In the genomic region with DNA sequence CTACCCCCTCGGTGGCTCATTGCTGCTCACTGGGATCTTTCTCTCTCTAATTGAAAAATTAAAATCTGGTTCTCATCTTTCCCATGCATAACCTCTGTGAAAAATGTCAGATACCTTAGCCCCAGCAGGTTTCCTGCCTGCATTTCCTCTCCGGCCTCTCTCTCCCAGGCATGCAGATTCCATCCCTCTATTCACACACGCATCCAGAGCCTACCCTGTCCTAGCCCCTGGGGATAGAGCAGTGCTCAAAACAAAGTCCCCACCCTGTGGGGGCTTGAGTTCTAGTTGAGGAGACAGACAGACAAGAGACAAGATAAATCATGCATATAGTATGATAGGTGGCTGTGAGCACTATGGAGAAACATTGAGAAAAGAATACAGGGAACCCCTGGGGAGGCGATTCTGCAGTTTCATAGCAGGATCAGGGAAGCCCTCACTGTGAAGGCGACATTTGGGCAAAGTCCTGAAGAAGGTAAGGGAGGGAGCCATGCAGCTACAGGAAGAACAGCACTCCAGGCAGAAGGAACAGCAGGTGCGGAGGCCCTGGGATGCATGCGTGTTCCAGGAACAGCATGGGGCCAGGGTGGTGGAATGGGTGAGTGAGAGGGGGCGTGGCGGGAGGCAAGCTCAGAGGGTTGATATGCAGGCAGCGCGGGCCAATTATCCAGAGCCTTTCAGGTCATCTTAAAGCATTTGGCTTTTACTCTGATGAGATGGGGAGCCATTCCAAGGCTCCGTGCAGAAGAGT, we compare ENCODE assay signal across 1 cellular context.
TF ChIP-seq lines count a peak whose summit lies in the region.

No MANE protein-coding gene starts in this region.

TF ChIP-seq in WTC11, 78 proteins besides CTCF, POLR2A, EP300 and RAD21 (continued from another document):
- TF ChIP-seq ZNF423 (CRISPR knock-in tag; IDR thresholded peaks at IDR 0.05) (peak; percentile 69), ZNF138 (CRISPR knock-in tag; conservative IDR thresholded peaks at IDR 0.05) (no peak), ZNF121 (CRISPR knock-in tag; IDR thresholded peaks at IDR 0.05) (peak; percentile 71), RELA (CRISPR knock-in tag; IDR thresholded peaks at IDR 0.05; ENCODE audit: borderline replicate concordance) (no peak), ARID4B (CRISPR knock-in tag; IDR thresholded peaks at IDR 0.05; ENCODE audit: borderline replicate concordance) (no peak), HMGXB4 (CRISPR knock-in tag; IDR thresholded peaks at IDR 0.05) (no peak), ZMAT4 (CRISPR knock-in tag; IDR thresholded peaks at IDR 0.05) (no peak), ZNF263 (CRISPR knock-in tag; IDR thresholded peaks at IDR 0.05; ENCODE audit: low read depth) (no peak), SMAD4 (CRISPR knock-in tag; IDR thresholded peaks at IDR 0.05) (no peak)
- TF ChIP-seq, protein P1, sequence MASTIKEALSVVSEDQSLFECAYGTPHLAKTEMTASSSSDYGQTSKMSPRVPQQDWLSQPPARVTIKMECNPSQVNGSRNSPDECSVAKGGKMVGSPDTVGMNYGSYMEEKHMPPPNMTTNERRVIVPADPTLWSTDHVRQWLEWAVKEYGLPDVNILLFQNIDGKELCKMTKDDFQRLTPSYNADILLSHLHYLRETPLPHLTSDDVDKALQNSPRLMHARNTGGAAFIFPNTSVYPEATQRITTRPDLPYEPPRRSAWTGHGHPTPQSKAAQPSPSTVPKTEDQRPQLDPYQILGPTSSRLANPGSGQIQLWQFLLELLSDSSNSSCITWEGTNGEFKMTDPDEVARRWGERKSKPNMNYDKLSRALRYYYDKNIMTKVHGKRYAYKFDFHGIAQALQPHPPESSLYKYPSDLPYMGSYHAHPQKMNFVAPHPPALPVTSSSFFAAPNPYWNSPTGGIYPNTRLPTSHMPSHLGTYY (CRISPR knock-in tag; IDR thresholded peaks at IDR 0.05) = no peak
